20 cellular contexts compared by ENCODE assay signal in genomic region chr6:109449064-109449788, GRCh38. TPM values are rescaled to one million over a fixed set of nuclear protein-coding genes. Genes with fewer than 3 reads are reported as not detected.
DNase-seq lines count a peak whose midpoint lies in the region; ATAC-seq and TF ChIP-seq lines count a peak whose summit lies in the region.
"Had no signal": no experiment of that assay in that cellular context is flagged by ENCODE, and none has a peak within 500 bp of the region (broad histone marks: within the 10 kb centered on the region; RNA-seq: fewer than 3 reads in every experiment).

No MANE protein-coding gene starts in this region.

- peaks cover 44% of the 10 kb centered on the region for H3K4me1 ChIP-seq in CD4-positive, CD25-positive, alpha-beta regulatory T cell (ENCODE audit: control insufficient read depth, insufficient read depth, low read length, poor library complexity, severe bottlenecking)
- H3K4me1 ChIP-seq in BE2C = peaks cover 4% of the 10 kb centered on the region; the same call in 1 of the 2 replicates
- H3K4me1 ChIP-seq: gastrocnemius medialis had no signal

- TF ChIP-seq CTCF in GM10248 (IDR thresholded peaks at IDR 0.05; ENCODE audit: control extremely low read depth, extremely low read depth, low read depth, missing control alignments) (no peak), mesothelial cell of epicardium (IDR thresholded peaks at IDR 0.05; ENCODE audit: unreplicated experiment) (no peak), BE2C (IDR thresholded peaks at IDR 0.05; ENCODE audit: low read depth, low read length) (no peak)

- H3K4me3 ChIP-seq in CD4-positive, CD25-positive, alpha-beta regulatory T cell (ENCODE audit: low read depth, low read length) = no peak overlapping the region
- no peak overlapping the region for H3K4me3 ChIP-seq in BE2C (ENCODE audit: low read depth, low read length)
- H3K4me3 ChIP-seq: colonic mucosa, gastrocnemius medialis, PC-9, SK-N-MC, transverse colon had no signal

- no peak for ATAC-seq in CD4-positive, CD25-positive, alpha-beta regulatory T cell (ENCODE audit: low read depth in 2 of 2)
- no peak for ATAC-seq in memory B cell (ENCODE audit: low read depth)
- ATAC-seq in GM21390 (IDR thresholded peaks at IDR 0.05; ENCODE audit: unreplicated experiment) = no peak
- ATAC-seq: gastrocnemius medialis, left colon had no signal

- POLR2A ChIA-PET in GM10248 (lab: Yijun Ruan, JAX) = no interaction called here

- no peaks in the 10 kb centered on the region for H3K27me3 ChIP-seq in CD4-positive, CD25-positive, alpha-beta regulatory T cell (ENCODE audit: control insufficient read depth, insufficient read depth, low read length)
- H3K27me3 ChIP-seq in BE2C = no peaks in the 10 kb centered on the region
- H3K27me3 ChIP-seq: colonic mucosa, gastrocnemius medialis, transverse colon had no signal

- H3K36me3 ChIP-seq in CD4-positive, CD25-positive, alpha-beta regulatory T cell (ENCODE audit: control insufficient read depth, insufficient read depth, low read length) = peaks cover 32% of the 10 kb centered on the region
- peaks cover 40% of the 10 kb centered on the region for H3K36me3 ChIP-seq in BE2C
- H3K36me3 ChIP-seq: transverse colon had no signal

- no peaks in the 10 kb centered on the region for H3K27me3 Mint-ChIP-seq in CD4-positive, CD25-positive, alpha-beta regulatory T cell
- no peaks in the 10 kb centered on the region for H3K27me3 Mint-ChIP-seq in activated T-helper 1 cell treated with anti-CD3 and anti-CD28 coated beads, Interleukin-12 subunit alpha, Interleukin-12 subunit beta, Interleukin-2, Interleukin-4 antibody, amounts not matched to agents 30 ng/mL and 10 ng/mL and 1 ng/mL, durations not matched to agents 14 hours and 24 hours and 36 hours (ENCODE audit: insufficient read depth)
- H3K27me3 Mint-ChIP-seq in memory B cell = no peaks in the 10 kb centered on the region
- peaks cover 1% of the 10 kb centered on the region for H3K27me3 Mint-ChIP-seq in mesothelial cell of epicardium (ENCODE audit: low read depth)

- intact Hi-C loops in activated T-helper 1 cell treated with anti-CD3 and anti-CD28 coated beads, Interleukin-12 subunit alpha, Interleukin-12 subunit beta, Interleukin-2, Interleukin-4 antibody, amounts not matched to agents 30 ng/mL and 10 ng/mL and 1 ng/mL, durations not matched to agents 14 hours and 24 hours and 36 hours (cut with micrococcal nuclease) = no loop called here

- peaks cover 5 to 63% (median 33%) of the 10 kb centered on the region in 4 donors for H3K4me1 Mint-ChIP-seq in CD4-positive, CD25-positive, alpha-beta regulatory T cell
- peaks cover 29% of the 10 kb centered on the region for H3K4me1 Mint-ChIP-seq in activated T-helper 1 cell treated with anti-CD3 and anti-CD28 coated beads, Interleukin-12 subunit alpha, Interleukin-12 subunit beta, Interleukin-2, Interleukin-4 antibody, amounts not matched to agents 30 ng/mL and 10 ng/mL and 1 ng/mL, durations not matched to agents 14 hours and 24 hours and 36 hours (ENCODE audit: low read depth)
- H3K4me1 Mint-ChIP-seq in memory B cell (peaks cover 44% of the 10 kb centered on the region), mesothelial cell of epicardium (no peaks in the 10 kb centered on the region)

- H3K27ac ChIP-seq in CD4-positive, CD25-positive, alpha-beta regulatory T cell (ENCODE audit: insufficient read depth, low read length, poor library complexity, severe bottlenecking) = peak overlapping the region; percentile 41
- H3K27ac ChIP-seq: colonic mucosa, gastrocnemius medialis, KMS-11, parathyroid adenoma, PC-9, SK-N-MC, transverse colon had no signal

- DNase-seq in CD4-positive, CD25-positive, alpha-beta regulatory T cell = no peak
- DNase-seq in GM10248 (ENCODE audit: extremely low spot score) (peak; percentile 17), memory B cell (ENCODE audit: low spot score in 2 of 2) (no peak), dedifferentiated amniotic fluid mesenchymal stem cell (ENCODE audit: extremely low spot score) (no peak), mesothelial cell of epicardium (ENCODE audit: low spot score in 2 of 2, unreplicated experiment in 2 of 2) (no peak), BE2C (no peak)
- no peak for DNase-seq in activated T-helper 1 cell treated with anti-CD3 and anti-CD28 coated beads, Interleukin-12 subunit alpha, Interleukin-12 subunit beta, Interleukin-2, Interleukin-4 antibody, amounts not matched to agents 30 ng/mL and 10 ng/mL and 1 ng/mL, durations not matched to agents 14 hours and 24 hours and 36 hours (ENCODE audit: low spot score)
- DNase-seq: colonic mucosa; gastrocnemius medialis; NCI-H1105 treated with DMSO at 0.1 percent for 48 hours; NCI-H774; PC-9; stimulated activated CD4-positive, alpha-beta T cell treated with anti-CD3 and anti-CD28 coated beads, Interleukin-4, amount 100 ng/mL, for 4 hours; stimulated activated CD8-positive, alpha-beta memory T cell treated with anti-CD3 and anti-CD28 coated beads, Interleukin-4, amount 100 ng/mL, for 48 hours had no signal

- H3K9me3 Mint-ChIP-seq in CD4-positive, CD25-positive, alpha-beta regulatory T cell = no peaks in the 10 kb centered on the region
- no peaks in the 10 kb centered on the region for H3K9me3 Mint-ChIP-seq in activated T-helper 1 cell treated with anti-CD3 and anti-CD28 coated beads, Interleukin-12 subunit alpha, Interleukin-12 subunit beta, Interleukin-2, Interleukin-4 antibody, amounts not matched to agents 30 ng/mL and 10 ng/mL and 1 ng/mL, durations not matched to agents 14 hours and 24 hours and 36 hours
- H3K9me3 Mint-ChIP-seq in memory B cell (no peaks in the 10 kb centered on the region), mesothelial cell of epicardium (no peaks in the 10 kb centered on the region)

- H3K27ac Mint-ChIP-seq in CD4-positive, CD25-positive, alpha-beta regulatory T cell = peak overlapping the region; percentile 87 to 93 (median 92)
- H3K27ac Mint-ChIP-seq in activated T-helper 1 cell treated with anti-CD3 and anti-CD28 coated beads, Interleukin-12 subunit alpha, Interleukin-12 subunit beta, Interleukin-2, Interleukin-4 antibody, amounts not matched to agents 30 ng/mL and 10 ng/mL and 1 ng/mL, durations not matched to agents 14 hours and 24 hours and 36 hours = peak overlapping the region; percentile 80
- H3K27ac Mint-ChIP-seq in memory B cell = peak overlapping the region; percentile 83
- H3K27ac Mint-ChIP-seq in mesothelial cell of epicardium = no peak overlapping the region

- H3K9me3 ChIP-seq in CD4-positive, CD25-positive, alpha-beta regulatory T cell (ENCODE audit: control insufficient read depth in 2 of 2, low read length in 2 of 2) = no peaks in the 10 kb centered on the region
- H3K9me3 ChIP-seq in BE2C = no peaks in the 10 kb centered on the region; the same call in 1 of the 2 replicates
- H3K9me3 ChIP-seq: colonic mucosa, gastrocnemius medialis, transverse colon had no signal

- peaks cover 23% of the 10 kb centered on the region for H3K36me3 Mint-ChIP-seq in CD4-positive, CD25-positive, alpha-beta regulatory T cell
- peaks cover 47% of the 10 kb centered on the region for H3K36me3 Mint-ChIP-seq in activated T-helper 1 cell treated with anti-CD3 and anti-CD28 coated beads, Interleukin-12 subunit alpha, Interleukin-12 subunit beta, Interleukin-2, Interleukin-4 antibody, amounts not matched to agents 30 ng/mL and 10 ng/mL and 1 ng/mL, durations not matched to agents 14 hours and 24 hours and 36 hours (ENCODE audit: low read depth)
- peaks cover 15% of the 10 kb centered on the region for H3K36me3 Mint-ChIP-seq in memory B cell
- H3K36me3 Mint-ChIP-seq in mesothelial cell of epicardium = peaks cover 5% of the 10 kb centered on the region

- CTCF ChIA-PET in GM10248 (lab: Yijun Ruan, JAX) = interaction anchor here (1.2 kb wide), 2 partner anchors 10 to 15 kb away, joined by 4 read pairs; no protein-coding TSS in a partner anchor

- H3K4me3 Mint-ChIP-seq in CD4-positive, CD25-positive, alpha-beta regulatory T cell = peak overlapping the region; percentile 21 to 98 (median 78)
- H3K4me3 Mint-ChIP-seq in activated T-helper 1 cell treated with anti-CD3 and anti-CD28 coated beads, Interleukin-12 subunit alpha, Interleukin-12 subunit beta, Interleukin-2, Interleukin-4 antibody, amounts not matched to agents 30 ng/mL and 10 ng/mL and 1 ng/mL, durations not matched to agents 14 hours and 24 hours and 36 hours = peak overlapping the region; percentile 49
- H3K4me3 Mint-ChIP-seq in memory B cell (no peak overlapping the region), mesothelial cell of epicardium (no peak overlapping the region)

RNA-seq across cellular contexts. Expression of gene MICAL1, which starts 6.3 kb away (rescaled TPM):
- total RNA-seq in CD4-positive, CD25-positive, alpha-beta regulatory T cell = 166 TPM
- 10 to 100 TPM; 14.6 to 20.9 (median 17.2) TPM for polyA plus RNA-seq in CD4-positive, CD25-positive, alpha-beta regulatory T cell
- 40.8 and 47.1 TPM in 2 replicates for total RNA-seq in activated T-helper 1 cell treated with anti-CD3 and anti-CD28 coated beads, Interleukin-12 subunit alpha, Interleukin-12 subunit beta, Interleukin-2, Interleukin-4 antibody, amounts not matched to agents 30 ng/mL and 10 ng/mL and 1 ng/mL, durations not matched to agents 14 hours and 24 hours and 36 hours
- 26.3 to 30.3 TPM (median 29.6 TPM) in 3 replicates for total RNA-seq in mesothelial cell of epicardium
- polyA plus RNA-seq in BE2C (2012; ENCODE audit: insufficient read depth, insufficient read length, low read depth) = 80.8 TPM

RNA-seq across cellular contexts. Expression of gene SMPD2, which starts 8.7 kb away (rescaled TPM):
- 30.2 TPM for total RNA-seq in CD4-positive, CD25-positive, alpha-beta regulatory T cell
- polyA plus RNA-seq in CD4-positive, CD25-positive, alpha-beta regulatory T cell = 10 to 100 TPM in 3 of 4 donors, 1 to 10 TPM in 1; 9.5 to 14.8 (median 12.4) TPM
- 18.5 and 19.1 TPM in 2 replicates for total RNA-seq in activated T-helper 1 cell treated with anti-CD3 and anti-CD28 coated beads, Interleukin-12 subunit alpha, Interleukin-12 subunit beta, Interleukin-2, Interleukin-4 antibody, amounts not matched to agents 30 ng/mL and 10 ng/mL and 1 ng/mL, durations not matched to agents 14 hours and 24 hours and 36 hours
- total RNA-seq in mesothelial cell of epicardium = 9.8 to 11.9 TPM (median 10.4 TPM) in 3 replicates
- 18.5 TPM for polyA plus RNA-seq in BE2C (2012; ENCODE audit: insufficient read depth, insufficient read length, low read depth)

RNA-seq across cellular contexts. Expression of gene PPIL6, which starts 8.8 kb away (rescaled TPM):
- total RNA-seq in CD4-positive, CD25-positive, alpha-beta regulatory T cell = 0.91 TPM
- under 1 TPM; 0.24 to 0.72 (median 0.39) TPM for polyA plus RNA-seq in CD4-positive, CD25-positive, alpha-beta regulatory T cell
- total RNA-seq in activated T-helper 1 cell treated with anti-CD3 and anti-CD28 coated beads, Interleukin-12 subunit alpha, Interleukin-12 subunit beta, Interleukin-2, Interleukin-4 antibody, amounts not matched to agents 30 ng/mL and 10 ng/mL and 1 ng/mL, durations not matched to agents 14 hours and 24 hours and 36 hours = 0.13 and 0.29 TPM in 2 replicates
- total RNA-seq in mesothelial cell of epicardium = 2.9 to 4.8 TPM (median 4.8 TPM) in 3 replicates
- 0.48 TPM for polyA plus RNA-seq in BE2C (2012; ENCODE audit: insufficient read depth, insufficient read length, low read depth)

RNA-seq across cellular contexts. Expression of gene ZBTB24, which starts 33.8 kb away (rescaled TPM):
- 20.2 TPM for total RNA-seq in CD4-positive, CD25-positive, alpha-beta regulatory T cell
- 10 to 100 TPM in 3 of 4 donors, 1 to 10 TPM in 1; 9.2 to 11.9 (median 10.5) TPM for polyA plus RNA-seq in CD4-positive, CD25-positive, alpha-beta regulatory T cell
- total RNA-seq in activated T-helper 1 cell treated with anti-CD3 and anti-CD28 coated beads, Interleukin-12 subunit alpha, Interleukin-12 subunit beta, Interleukin-2, Interleukin-4 antibody, amounts not matched to agents 30 ng/mL and 10 ng/mL and 1 ng/mL, durations not matched to agents 14 hours and 24 hours and 36 hours = 19.5 and 20.8 TPM in 2 replicates
- 8.0 to 9.4 TPM (median 9.1 TPM) in 3 replicates for total RNA-seq in mesothelial cell of epicardium
- polyA plus RNA-seq in BE2C (2012; ENCODE audit: insufficient read depth, insufficient read length, low read depth) = 5.6 TPM

Comparison
In these comparisons a context has a peak if more than half of its experiments do, and no peak if none do; other contexts are left out.
1. H3K4me3 Mint-ChIP-seq: peak in CD4-positive, CD25-positive, alpha-beta regulatory T cell (4 of 4) and activated T-helper 1 cell treated with anti-CD3 and anti-CD28 coated beads, Interleukin-12 subunit alpha, Interleukin-12 subunit beta, Interleukin-2, Interleukin-4 antibody, amounts not matched to agents 30 ng/mL and 10 ng/mL and 1 ng/mL, durations not matched to agents 14 hours and 24 hours and 36 hours (single experiment); none in memory B cell (single experiment) and mesothelial cell of epicardium (single experiment).